Comparison of ENCODE assay signal across 9 cellular contexts in genomic region chr19:16586477-16586871, GRCh38. TPM values are rescaled to one million over a fixed set of nuclear protein-coding genes. Genes with fewer than 3 reads are reported as not detected.
DNase-seq lines count a peak whose midpoint lies in the region; ATAC-seq lines count a peak whose summit lies in the region.
"Had no signal": no experiment of that assay in that cellular context is flagged by ENCODE, and none has a peak within 500 bp of the region (broad histone marks: within the 10 kb centered on the region; RNA-seq: fewer than 3 reads in every experiment).

No MANE protein-coding gene starts in this region.

- H3K36me3 Mint-ChIP-seq in activated T-cell treated with anti-CD3 and anti-CD28 coated beads, Interleukin-2, amount 50 U/mL, for 72 hours (ENCODE audit: insufficient read depth in 2 of 2): peaks cover 0 to 5% of the 10 kb centered on the region in 2 donors
- H3K36me3 Mint-ChIP-seq in T-helper 17 cell (ENCODE audit: low read depth): no peaks in the 10 kb centered on the region

- H3K27me3 Mint-ChIP-seq in activated T-cell treated with anti-CD3 and anti-CD28 coated beads, Interleukin-2, amount 50 U/mL, for 72 hours (ENCODE audit: low read depth): no peaks in the 10 kb centered on the region
- H3K27me3 Mint-ChIP-seq in T-helper 17 cell: no peaks in the 10 kb centered on the region

- H3K4me3 ChIP-seq in iPS-18c (ENCODE audit: insufficient read depth, low read depth, low read length) (peak overlapping the region; percentile 28; the same call in 1 of the 2 replicates), subcutaneous abdominal adipose tissue (ENCODE audit: low read depth in 1 of 5, low read length in 5 of 5) (no peak overlapping the region)

- H3K27ac ChIP-seq in subcutaneous abdominal adipose tissue (ENCODE audit: low read depth, low read length): peak overlapping the region; percentile 16

- no peaks in the 10 kb centered on the region for H3K9me3 Mint-ChIP-seq in activated T-cell treated with anti-CD3 and anti-CD28 coated beads, Interleukin-2, amount 50 U/mL, for 72 hours

- H3K27me3 ChIP-seq in subcutaneous abdominal adipose tissue (ENCODE audit: control insufficient read depth in 5 of 5, insufficient read depth in 4 of 5, low read length in 5 of 5): peaks cover 0 to 3% (median 0%) of the 10 kb centered on the region in 5 donors

- peak overlapping the region; percentile 93 for H3K27ac Mint-ChIP-seq in activated T-cell treated with anti-CD3 and anti-CD28 coated beads, Interleukin-2, amount 50 U/mL, for 72 hours
- peak overlapping the region; percentile 97 for H3K27ac Mint-ChIP-seq in T-helper 17 cell

- peak overlapping the region; percentile 89 to 95 for H3K4me3 Mint-ChIP-seq in activated T-cell treated with anti-CD3 and anti-CD28 coated beads, Interleukin-2, amount 50 U/mL, for 72 hours
- H3K4me3 Mint-ChIP-seq in T-helper 17 cell: peak overlapping the region; percentile 88

- no peak overlapping the region for H3K9ac ChIP-seq in subcutaneous abdominal adipose tissue (ENCODE audit: low read length in 5 of 5)

- no peaks in the 10 kb centered on the region for H3K9me3 ChIP-seq in T-helper 17 cell (ENCODE audit: control insufficient read depth, low read length, poor library complexity, severe bottlenecking)
- no peaks in the 10 kb centered on the region for H3K9me3 ChIP-seq in iPS-18c (ENCODE audit: control insufficient read depth, insufficient read depth, low read length)
- no peaks in the 10 kb centered on the region for H3K9me3 ChIP-seq in subcutaneous abdominal adipose tissue (ENCODE audit: control insufficient read depth in 5 of 5, low read length in 5 of 5)

- H3K4me1 ChIP-seq in subcutaneous abdominal adipose tissue (ENCODE audit: control insufficient read depth in 5 of 5, insufficient read depth in 5 of 5, low read length in 5 of 5): peaks cover 37 to 86% (median 82%) of the 10 kb centered on the region in 5 donors

- no peak for ATAC-seq in activated T-cell treated with anti-CD3 and anti-CD28 coated beads, Interleukin-2, amount 50 U/mL, for 72 hours (replicated peaks in 1 of 2)
- ATAC-seq in T-helper 17 cell: no peak

- DNase-seq in activated T-cell treated with anti-CD3 and anti-CD28 coated beads, Interleukin-2, amount 50 U/mL, for 72 hours: no peak
- DNase-seq in activated T-cell treated with anti-CD3 and anti-CD28 coated beads, Interleukin-2, amount 50 U/mL, for 48 hours: no peak
- DNase-seq in T-helper 17 cell (no peak), NCI-H82 (lab: John Stamatoyannopoulos, UW) (no peak), midbrain (lab: John Stamatoyannopoulos, UW) (no peak)
- no peak for DNase-seq in stimulated activated CD4-positive, alpha-beta T cell treated with anti-CD3 and anti-CD28 coated beads, Interleukin-2, amount 100 ng/mL, for 24 hours
- DNase-seq: NCI-H2081 had no signal

- peaks cover 91% of the 10 kb centered on the region for H3K4me1 Mint-ChIP-seq in activated T-cell treated with anti-CD3 and anti-CD28 coated beads, Interleukin-2, amount 50 U/mL, for 72 hours (ENCODE audit: low read depth)
- peaks cover 57% of the 10 kb centered on the region for H3K4me1 Mint-ChIP-seq in T-helper 17 cell

- H3K36me3 ChIP-seq in subcutaneous abdominal adipose tissue (ENCODE audit: control insufficient read depth in 5 of 5, insufficient read depth in 5 of 5, low read length in 5 of 5): no peaks in the 10 kb centered on the region

RNA-seq across cellular contexts. Expression of gene SLC35E1, which starts 14.3 kb away (rescaled TPM):
- total RNA-seq in activated T-cell treated with anti-CD3 and anti-CD28 coated beads, Interleukin-2, amount 50 U/mL, for 72 hours: 10 to 100 TPM; 36.5 to 39.5 TPM
- total RNA-seq in T-helper 17 cell: 10 to 100 TPM; 68.1 to 75.9 TPM

RNA-seq across cellular contexts. Expression of gene MED26, which starts 41.5 kb away (rescaled TPM):
- total RNA-seq in activated T-cell treated with anti-CD3 and anti-CD28 coated beads, Interleukin-2, amount 50 U/mL, for 72 hours: 10 to 100 TPM; 18.6 to 20.2 TPM
- total RNA-seq in T-helper 17 cell: 10 to 100 TPM; 36.4 to 41.8 TPM

RNA-seq across cellular contexts. Expression of gene CHERP, which starts 44.2 kb away (rescaled TPM):
- total RNA-seq in activated T-cell treated with anti-CD3 and anti-CD28 coated beads, Interleukin-2, amount 50 U/mL, for 72 hours: 10 to 100 TPM; 54.8 to 59.6 TPM
- total RNA-seq in T-helper 17 cell: 10 to 100 TPM; 50.1 to 63.7 TPM
